Comparison of ENCODE assay signal across 8 cellular contexts in genomic region chr2:60707750-60708371, GRCh38. TPM values are rescaled to one million over a fixed set of nuclear protein-coding genes. Genes with fewer than 3 reads are reported as not detected.
DNase-seq lines count a peak whose midpoint lies in the region; FAIRE-seq and TF ChIP-seq lines count a peak whose summit lies in the region.

No MANE protein-coding gene starts in this region.

- H3K4me3 ChIP-seq in adrenal gland: no peak overlapping the region
- H3K4me3 ChIP-seq in hepatocyte: no peak overlapping the region

- no peaks in the 10 kb centered on the region for H3K4me1 Mint-ChIP-seq in activated CD4-positive, alpha-beta memory T cell treated with anti-CD3 and anti-CD28 coated beads for 36 hours (ENCODE audit: low read depth)

- DNase-seq in AG08396 (ENCODE audit: low spot score) (peak; percentile 45), GM12891 (ENCODE audit: insufficient read length, low spot score) (peak; percentile 40), NCI-H2029 treated with DMSO at 0.1 percent for 48 hours (lab: John Stamatoyannopoulos, UW) (peak; percentile 0), adrenal gland (peak in 1 of 7 donors; percentile 16), hepatocyte (ENCODE audit: low spot score) (peak; percentile 68), stromal cell of bone marrow (ENCODE audit: low read depth) (peak; percentile 38), islet precursor cell (no peak)
- no peak for DNase-seq in activated CD4-positive, alpha-beta memory T cell treated with anti-CD3 and anti-CD28 coated beads for 36 hours

- H3K36me3 Mint-ChIP-seq in activated CD4-positive, alpha-beta memory T cell treated with anti-CD3 and anti-CD28 coated beads for 36 hours: no peaks in the 10 kb centered on the region

- TF ChIP-seq POLR2A in GM12891 (IDR thresholded peaks at IDR 0.05; ENCODE audit: low read depth, low read length) (no peak), adrenal gland (IDR thresholded peaks at IDR 0.05) (no peak)

- H3K9me2 ChIP-seq in hepatocyte (replicated peaks; ENCODE audit: insufficient read depth): no peaks in the 10 kb centered on the region

- H3K79me2 ChIP-seq in hepatocyte: no peaks in the 10 kb centered on the region

- no peaks in the 10 kb centered on the region for H4K20me1 ChIP-seq in hepatocyte (ENCODE audit: insufficient read depth, poor library complexity, severe bottlenecking)

- no peaks in the 10 kb centered on the region for H3K9me3 Mint-ChIP-seq in activated CD4-positive, alpha-beta memory T cell treated with anti-CD3 and anti-CD28 coated beads for 36 hours

- H3K4me2 ChIP-seq in hepatocyte: no peak overlapping the region

- POLR2A ChIA-PET in activated CD4-positive, alpha-beta memory T cell treated with anti-CD3 and anti-CD28 coated beads for 36 hours (lab: Charles Lee): interaction anchor here (0.6 kb wide), 1 partner anchor 18 kb away, joined by 3 read pairs; no protein-coding TSS in a partner anchor

- intact Hi-C loops in adrenal gland (cut with DNase I): loop anchor here in 1 of 2 donors (5.0 kb wide), 1 partner anchor 289 kb away; no protein-coding TSS in a partner anchor
- intact Hi-C loops in activated CD4-positive, alpha-beta memory T cell treated with anti-CD3 and anti-CD28 coated beads for 36 hours (cut with micrococcal nuclease): loop anchor here (1.0 to 5.0 kb wide), 3 partner anchors 48 to 291 kb away; partner anchors contain the start of gene PAPOLG

- no peak overlapping the region for H2AFZ ChIP-seq in hepatocyte

- FAIRE-seq in GM12891 (lab: Jason Lieb, UNC): no peak

- no peaks in the 10 kb centered on the region for H3K4me1 ChIP-seq in adrenal gland (replicated peaks in 1 of 2)
- H3K4me1 ChIP-seq in hepatocyte (ENCODE audit: insufficient read depth): no peaks in the 10 kb centered on the region

- CTCF ChIA-PET in activated CD4-positive, alpha-beta memory T cell treated with anti-CD3 and anti-CD28 coated beads for 36 hours (lab: Charles Lee): interaction anchor here (0.6 to 8.2 kb wide), 29 partner anchors 10 to 308 kb away, joined by 3 to 136 read pairs (median 4); partner anchors contain the start of gene PAPOLG

- H3K27ac ChIP-seq in adrenal gland (no peak overlapping the region), hepatocyte (no peak overlapping the region)

- H3K27me3 ChIP-seq in adrenal gland (no peaks in the 10 kb centered on the region), hepatocyte (no peaks in the 10 kb centered on the region)

- H3K9me3 ChIP-seq in adrenal gland (replicated peaks in 1 of 3): no peaks in the 10 kb centered on the region
- H3K9me3 ChIP-seq in hepatocyte (ENCODE audit: low read depth): no peaks in the 10 kb centered on the region

- H3K36me3 ChIP-seq in adrenal gland (replicated peaks in 1 of 2) (no peaks in the 10 kb centered on the region), hepatocyte (replicated peaks; ENCODE audit: insufficient read depth, low read depth) (no peaks in the 10 kb centered on the region)

- H3K4me3 Mint-ChIP-seq in activated CD4-positive, alpha-beta memory T cell treated with anti-CD3 and anti-CD28 coated beads for 36 hours: no peak overlapping the region

- peak; percentile 63 to 81 (median 70) for TF ChIP-seq CTCF in adrenal gland (IDR thresholded peaks at IDR 0.05)
- TF ChIP-seq CTCF in hepatocyte (IDR thresholded peaks at IDR 0.05; ENCODE audit: poor library complexity): peak; percentile 79

- H3K27me3 Mint-ChIP-seq in activated CD4-positive, alpha-beta memory T cell treated with anti-CD3 and anti-CD28 coated beads for 36 hours: peaks cover 1% of the 10 kb centered on the region

- 29 to 46% (median 42%) methylated on average over 11 of the region's 11 CpGs for WGBS in adrenal gland, 4 donors
- 66% methylated on average over 11 of the region's 11 CpGs for WGBS in hepatocyte (ENCODE audit: low lambda C conversion rate, missing lambda C conversion rate)

- no peak overlapping the region for H3K27ac Mint-ChIP-seq in activated CD4-positive, alpha-beta memory T cell treated with anti-CD3 and anti-CD28 coated beads for 36 hours

TF ChIP-seq in GM12891, 5 proteins besides CTCF, POLR2A, EP300 and RAD21:
- TF ChIP-seq SPI1 (IDR thresholded peaks at IDR 0.05; ENCODE audit: low read depth, low read length) (no peak), POU2F2 (IDR thresholded peaks at IDR 0.05; ENCODE audit: low read depth, low read length) (no peak), POLR2AphosphoS5 (IDR thresholded peaks at IDR 0.05; ENCODE audit: low read depth, low read length) (no peak), TAF1 (IDR thresholded peaks at IDR 0.05; ENCODE audit: low read depth, low read length) (no peak), PAX5 (IDR thresholded peaks at IDR 0.05; ENCODE audit: insufficient read depth, low read length, severe bottlenecking) (no peak)

RNA-seq across cellular contexts. Expression of gene PAPOLG, which starts 48.2 kb away (rescaled TPM):
- polyA plus RNA-seq in GM12891 (2012; ENCODE audit: low read depth, missing spikeins): 3.0 TPM
- total RNA-seq in adrenal gland: 10 to 100 TPM in 5 of 8 donors, 1 to 10 TPM in 3; 6.6 to 16.0 (median 10.7) TPM
- polyA plus RNA-seq in adrenal gland: 10 to 100 TPM in 1 of 3 donors, 1 to 10 TPM in 2; 4.5 to 10.9 (median 4.7) TPM
- 13.5 and 14.4 TPM in 2 replicates for total RNA-seq in hepatocyte
- 3.4 and 6.6 TPM in 2 replicates for polyA plus RNA-seq in hepatocyte
- total RNA-seq in activated CD4-positive, alpha-beta memory T cell treated with anti-CD3 and anti-CD28 coated beads for 36 hours: 10 to 100 TPM; 14.4 to 15.7 TPM

Comparison
In these comparisons a context has a peak if more than half of its experiments do, and no peak if none do; other contexts are left out.
1. DNase-seq: peak in AG08396 (single experiment), GM12891 (single experiment), NCI-H2029 treated with DMSO at 0.1 percent for 48 hours (single experiment), hepatocyte (single experiment) and stromal cell of bone marrow (single experiment); none in islet precursor cell (single experiment) and activated CD4-positive, alpha-beta memory T cell treated with anti-CD3 and anti-CD28 coated beads for 36 hours (single experiment).